ENCODE assay signal across 28 cellular contexts in genomic region chr11:116689413-116690127, GRCh38.
"Had no signal": no experiment of that assay in that cellular context is flagged by ENCODE, and none has a peak within 500 bp of the region (broad histone marks: within the 10 kb centered on the region; RNA-seq: fewer than 3 reads in every experiment).

No MANE protein-coding gene starts in this region.

- H3K36me3 Mint-ChIP-seq: activated naive CD4-positive, alpha-beta T cell treated with anti-CD3 and anti-CD28 coated beads, Interleukin-2, amount 10 ng/mL, durations not matched to agents 7 days and 5 days; activated naive CD8-positive, alpha-beta T cell treated with anti-CD3 and anti-CD28 coated beads, Interleukin-2, amount 10 ng/mL, durations not matched to agents 7 days and 5 days; brain; immature natural killer cell; memory B cell; naive thymus-derived CD8-positive, alpha-beta T cell; neural progenitor cell; stimulated activated effector memory CD8-positive, alpha-beta T cell treated with anti-CD3 and anti-CD28 coated beads, Interleukin-12 subunit alpha, Interleukin-12 subunit beta, amount 100 ng/mL, for 72 hours had no signal

- H3K27ac Mint-ChIP-seq: activated naive CD4-positive, alpha-beta T cell treated with anti-CD3 and anti-CD28 coated beads, Interleukin-2, amount 10 ng/mL, durations not matched to agents 7 days and 5 days; activated naive CD8-positive, alpha-beta T cell treated with anti-CD3 and anti-CD28 coated beads, Interleukin-2, amount 10 ng/mL, durations not matched to agents 7 days and 5 days; immature natural killer cell; memory B cell; stimulated activated effector memory CD8-positive, alpha-beta T cell treated with anti-CD3 and anti-CD28 coated beads, Interleukin-12 subunit alpha, Interleukin-12 subunit beta, amount 100 ng/mL, for 72 hours; stimulated activated naive CD8-positive, alpha-beta T cell treated with anti-CD3 and anti-CD28 coated beads, Interleukin-15, Interleukin-2, amounts not matched to agents 100 ng/mL and 50 ng/mL, for 24 hours; T-helper 1 cell treated with Interleukin-12 subunit alpha and Interleukin-12 subunit beta and Interleukin-4 antibody, amounts not matched to agents 30 μg/mL and 1 μg/mL, for 36 hours had no signal

- DNase-seq: activated CD4-positive, alpha-beta T cell treated with anti-CD3 and anti-CD28 coated beads for 48 hours; activated CD4-positive, alpha-beta T cell treated with anti-CD3 and anti-CD28 coated beads, Interleukin-2, amount 50 U/mL, for 48 hours; activated gamma-delta T cell; activated naive CD4-positive, alpha-beta T cell treated with anti-CD3 and anti-CD28 coated beads, Interleukin-2, amount 10 ng/mL, durations not matched to agents 7 days and 5 days; activated naive CD8-positive, alpha-beta T cell treated with anti-CD3 and anti-CD28 coated beads, Interleukin-2, amount 10 ng/mL, durations not matched to agents 7 days and 5 days; cortex of kidney; foreskin fibroblast; hypothalamus; immature natural killer cell; kidney; naive thymus-derived CD8-positive, alpha-beta T cell; occipital lobe; stimulated activated CD4-positive, alpha-beta T cell treated with anti-CD3 and anti-CD28 coated beads, Interleukin-4, amount 100 ng/mL, for 24 hours; substantia nigra; SW 1271; T-helper 9 cell; thyroid gland; upper lobe of left lung; WERI-Rb-1 had no signal

- H3K4me1 Mint-ChIP-seq: activated naive CD4-positive, alpha-beta T cell treated with anti-CD3 and anti-CD28 coated beads, Interleukin-2, amount 10 ng/mL, durations not matched to agents 7 days and 5 days; activated naive CD8-positive, alpha-beta T cell treated with anti-CD3 and anti-CD28 coated beads, Interleukin-2, amount 10 ng/mL, durations not matched to agents 7 days and 5 days; immature natural killer cell; stimulated activated effector memory CD8-positive, alpha-beta T cell treated with anti-CD3 and anti-CD28 coated beads, Interleukin-12 subunit alpha, Interleukin-12 subunit beta, amount 100 ng/mL, for 72 hours had no signal

- H3K9me3 Mint-ChIP-seq: activated naive CD4-positive, alpha-beta T cell treated with anti-CD3 and anti-CD28 coated beads, Interleukin-2, amount 10 ng/mL, durations not matched to agents 7 days and 5 days; activated naive CD8-positive, alpha-beta T cell treated with anti-CD3 and anti-CD28 coated beads, Interleukin-2, amount 10 ng/mL, durations not matched to agents 7 days and 5 days; immature natural killer cell; memory B cell; naive thymus-derived CD8-positive, alpha-beta T cell; neural progenitor cell; stimulated activated effector memory CD8-positive, alpha-beta T cell treated with anti-CD3 and anti-CD28 coated beads, Interleukin-12 subunit alpha, Interleukin-12 subunit beta, amount 100 ng/mL, for 72 hours; stimulated activated naive CD8-positive, alpha-beta T cell treated with anti-CD3 and anti-CD28 coated beads, Interleukin-15, Interleukin-2, amounts not matched to agents 100 ng/mL and 50 ng/mL, for 24 hours; T-helper 1 cell treated with Interleukin-12 subunit alpha and Interleukin-12 subunit beta and Interleukin-4 antibody, amounts not matched to agents 30 μg/mL and 1 μg/mL, for 36 hours had no signal

- ATAC-seq: activated CD4-positive, CD25-positive, alpha-beta regulatory T cell treated with anti-CD3 and anti-CD28 coated beads, Interleukin-2, amount 50 U/mL, for 24 hours; heart left ventricle; naive thymus-derived CD8-positive, alpha-beta T cell; right lobe of liver; stimulated activated effector memory CD8-positive, alpha-beta T cell treated with anti-CD3 and anti-CD28 coated beads, Interleukin-12 subunit alpha, Interleukin-12 subunit beta, amount 100 ng/mL, for 72 hours had no signal

- H3K4me3 Mint-ChIP-seq: activated naive CD4-positive, alpha-beta T cell treated with anti-CD3 and anti-CD28 coated beads, Interleukin-2, amount 10 ng/mL, durations not matched to agents 7 days and 5 days; activated naive CD8-positive, alpha-beta T cell treated with anti-CD3 and anti-CD28 coated beads, Interleukin-2, amount 10 ng/mL, durations not matched to agents 7 days and 5 days; brain; immature natural killer cell; memory B cell; naive thymus-derived CD8-positive, alpha-beta T cell; neural progenitor cell; stimulated activated effector memory CD8-positive, alpha-beta T cell treated with anti-CD3 and anti-CD28 coated beads, Interleukin-12 subunit alpha, Interleukin-12 subunit beta, amount 100 ng/mL, for 72 hours; stimulated activated naive CD8-positive, alpha-beta T cell treated with anti-CD3 and anti-CD28 coated beads, Interleukin-15, Interleukin-2, amounts not matched to agents 100 ng/mL and 50 ng/mL, for 24 hours; T-helper 1 cell treated with Interleukin-12 subunit alpha and Interleukin-12 subunit beta and Interleukin-4 antibody, amounts not matched to agents 30 μg/mL and 1 μg/mL, for 36 hours had no signal
